8 cellular contexts compared by ENCODE assay signal in genomic region chr10:49398000-49398861, GRCh38. TPM values are rescaled to one million over a fixed set of nuclear protein-coding genes. Genes with fewer than 3 reads are reported as not detected.
DNase-seq lines count a peak whose midpoint lies in the region; ATAC-seq and TF ChIP-seq lines count a peak whose summit lies in the region.

No MANE protein-coding gene starts in this region.

- H4K20me1 ChIP-seq in OCI-LY7 (ENCODE audit: insufficient read depth, low read length): no peaks in the 10 kb centered on the region

- intact Hi-C loops in OCI-LY7 (cut with micrococcal nuclease; ENCODE audit: unreplicated experiment): no loop called here

- H3K4me3 ChIP-seq in choroid plexus epithelial cell (ENCODE audit: low read depth, low read length): peak overlapping the region; percentile 40
- H3K4me3 ChIP-seq in OCI-LY7 (ENCODE audit: low read depth, low read length, poor library complexity, severe bottlenecking): no peak overlapping the region

- no peak overlapping the region for H3K4me2 ChIP-seq in OCI-LY7 (ENCODE audit: low read length)

- H3K79me2 ChIP-seq in OCI-LY7 (ENCODE audit: insufficient read depth, low read depth, low read length): no peaks in the 10 kb centered on the region

- H3K9me3 ChIP-seq in OCI-LY7 (ENCODE audit: low read length): no peaks in the 10 kb centered on the region

- POLR2A ChIA-PET in OCI-LY7 (lab: Charles Lee): no interaction called here

- H3K36me3 ChIP-seq in OCI-LY7 (ENCODE audit: insufficient read depth, low read length): no peaks in the 10 kb centered on the region

- BruUV-seq in OCI-LY7 (replicated peaks; lab: Mats Ljungman, UMichigan): no TSS peak

- peak; percentile 77 for ATAC-seq in HG02943 (IDR thresholded peaks at IDR 0.05; ENCODE audit: low read depth, unreplicated experiment)

- DNase-seq in DMS53 treated with DMSO at 0.1 percent for 48 hours (lab: John Stamatoyannopoulos, UW; ENCODE audit: unreplicated experiment) (peak; percentile 31), choroid plexus epithelial cell (ENCODE audit: low read depth) (peak; percentile 58), left kidney (ENCODE audit: low read depth, low spot score) (peak; percentile 83), OCI-LY7 (ENCODE audit: low spot score) (no peak), NCI-H524 treated with DMSO at 0.1 percent for 48 hours (lab: John Stamatoyannopoulos, UW) (no peak)
- DNase-seq in activated CD4-positive, CD25-positive, alpha-beta regulatory T cell treated with anti-CD3 and anti-CD28 coated beads, Interleukin-2, amount 50 U/mL, for 72 hours: peak; percentile 58
- DNase-seq in stimulated activated CD4-positive, alpha-beta T cell treated with anti-CD3 and anti-CD28 coated beads, TNF-alpha, amount 100 ng/mL, for 48 hours (ENCODE audit: low read depth in 3 of 3): peak; percentile 8 to 47 (median 14)

- no peak for TF ChIP-seq CTCF in choroid plexus epithelial cell (conservative IDR thresholded peaks at IDR 0.05; ENCODE audit: low read depth, low read length)
- TF ChIP-seq CTCF in OCI-LY7 (conservative IDR thresholded peaks at IDR 0.05; ENCODE audit: low read length): no peak

- no peaks in the 10 kb centered on the region for H3K4me1 ChIP-seq in OCI-LY7 (ENCODE audit: insufficient read depth, low read length, poor library complexity, severe bottlenecking)

- H3K27ac ChIP-seq in OCI-LY7 (ENCODE audit: low read depth, low read length, poor library complexity, severe bottlenecking): no peak overlapping the region

- CTCF ChIA-PET in OCI-LY7 (lab: Charles Lee; ENCODE audit: unreplicated experiment): no interaction called here

- no peaks in the 10 kb centered on the region for H3K9me2 ChIP-seq in OCI-LY7 (ENCODE audit: insufficient read depth, low read length)

- no peak overlapping the region for H2AFZ ChIP-seq in OCI-LY7 (ENCODE audit: low read length)

RNA-seq across cellular contexts. Expression of gene DRGX, which starts 2.3 kb away (rescaled TPM):
- total RNA-seq in OCI-LY7 (2014; rRNA removed; shearing (Covaris generic)): not detected in 2 replicates
- not detected in 2 replicates for total RNA-seq in OCI-LY7 (2022)

Comparison
In these comparisons a context has a peak if more than half of its experiments do, and no peak if none do; other contexts are left out.
1. DNase-seq: peak in DMS53 treated with DMSO at 0.1 percent for 48 hours (single experiment), activated CD4-positive, CD25-positive, alpha-beta regulatory T cell treated with anti-CD3 and anti-CD28 coated beads, Interleukin-2, amount 50 U/mL, for 72 hours (single experiment), choroid plexus epithelial cell (single experiment), left kidney (single experiment) and stimulated activated CD4-positive, alpha-beta T cell treated with anti-CD3 and anti-CD28 coated beads, TNF-alpha, amount 100 ng/mL, for 48 hours (3 of 3); none in OCI-LY7 (single experiment) and NCI-H524 treated with DMSO at 0.1 percent for 48 hours (single experiment).